In genomic region chr2:88429929-88430328, GRCh38 we compare ENCODE assay signal across 31 cellular contexts. TPM values are rescaled to one million over a fixed set of nuclear protein-coding genes. Genes with fewer than 3 reads are reported as not detected.
"Had no signal": no experiment of that assay in that cellular context is flagged by ENCODE, and none has a peak within 500 bp of the region (broad histone marks: within the 10 kb centered on the region; RNA-seq: fewer than 3 reads in every experiment).

No MANE protein-coding gene starts in this region.

- H3K36me3 ChIP-seq: MG63, Peyer's patch, SJCRH30 had no signal

- H3K9me3 ChIP-seq: MG63, Peyer's patch, SJCRH30 had no signal

- H3K36me3 Mint-ChIP-seq: activated naive CD8-positive, alpha-beta T cell; brain had no signal

- H3K9me3 Mint-ChIP-seq: activated CD4-positive, alpha-beta memory T cell treated with anti-CD3 and anti-CD28 coated beads, Interleukin-2, amount 10 ng/mL, durations not matched to agents 7 days and 5 days; activated T-helper 17 cell treated with anti-CD3 and anti-CD28 coated beads, Interleukin-2, amount 50 U/mL, for 72 hours had no signal

- DNase-seq: activated B cell treated with CpG ODN at 0.5 μM for 24 hours; activated CD4-positive, alpha-beta memory T cell treated with anti-CD3 and anti-CD28 coated beads, Interleukin-2, amount 10 ng/mL, durations not matched to agents 7 days and 5 days; activated CD4-positive, alpha-beta T cell treated with anti-CD3 and anti-CD28 coated beads, Interleukin-2, amount 50 U/mL, for 1 hour; activated gamma-delta T cell; activated naive CD4-positive, alpha-beta T cell treated with anti-CD3 and anti-CD28 coated beads for 36 hours; activated T-cell treated with anti-CD3 and anti-CD28 coated beads for 4 hours; activated T-cell treated with anti-CD3 and anti-CD28 coated beads, Interleukin-2, amount 50 U/mL, for 48 hours; amygdala; MG63; MV-4-11; NCI-H1092 treated with DMSO at 0.1 percent for 48 hours; NCI-H1417 treated with DMSO at 0.1 percent for 48 hours; NCI-H1694; NCI-H2029; NCI-H2107; NCI-H2171 treated with DMSO at 0.1 percent for 48 hours; NCI-H226; NCI-H510A; NCI-H69; NK-92 treated with Interleukin-12 subunit alpha and Interleukin-12 subunit beta, amount 100 ng/mL, for 24 hours; Peyer's patch; Right ventricle myocardium superior; SJCRH30; SW 1271 had no signal

- H3K4me1 ChIP-seq: Peyer's patch, SJCRH30 had no signal

- H3K27me3 Mint-ChIP-seq: activated B cell treated with CpG ODN at 0.5 μM for 24 hours; activated CD4-positive, alpha-beta memory T cell treated with anti-CD3 and anti-CD28 coated beads, Interleukin-2, amount 10 ng/mL, durations not matched to agents 7 days and 5 days had no signal

- H3K4me1 Mint-ChIP-seq: activated B cell treated with CpG ODN at 0.5 μM for 24 hours; activated CD4-positive, alpha-beta memory T cell treated with anti-CD3 and anti-CD28 coated beads, Interleukin-2, amount 10 ng/mL, durations not matched to agents 7 days and 5 days; activated T-helper 17 cell treated with anti-CD3 and anti-CD28 coated beads, Interleukin-2, amount 50 U/mL, for 72 hours; brain had no signal

- H3K27ac Mint-ChIP-seq: activated B cell treated with CpG ODN at 0.5 μM for 24 hours; activated CD4-positive, alpha-beta memory T cell treated with anti-CD3 and anti-CD28 coated beads, Interleukin-2, amount 10 ng/mL, durations not matched to agents 7 days and 5 days; activated naive CD4-positive, alpha-beta T cell treated with anti-CD3 and anti-CD28 coated beads for 36 hours; activated naive CD8-positive, alpha-beta T cell; activated T-helper 17 cell treated with anti-CD3 and anti-CD28 coated beads, Interleukin-2, amount 50 U/mL, for 72 hours; brain had no signal

- H3K27ac ChIP-seq: Peyer's patch, RWPE1, SJCRH30 had no signal

- ATAC-seq: activated T-helper 17 cell treated with anti-CD3 and anti-CD28 coated beads, Interleukin-2, amount 50 U/mL, for 72 hours; SK-N-SH treated with all-trans-retinoic acid at 6 μM for 48 hours had no signal

- H3K27me3 ChIP-seq: MG63, Peyer's patch, SJCRH30 had no signal

- H3K4me3 ChIP-seq: MG63, Peyer's patch, SJCRH30 had no signal

- H3K4me3 Mint-ChIP-seq: activated B cell treated with CpG ODN at 0.5 μM for 24 hours; activated CD4-positive, alpha-beta memory T cell treated with anti-CD3 and anti-CD28 coated beads, Interleukin-2, amount 10 ng/mL, durations not matched to agents 7 days and 5 days; activated naive CD4-positive, alpha-beta T cell treated with anti-CD3 and anti-CD28 coated beads for 36 hours; activated naive CD8-positive, alpha-beta T cell; activated T-helper 17 cell treated with anti-CD3 and anti-CD28 coated beads, Interleukin-2, amount 50 U/mL, for 72 hours; brain had no signal

RNA-seq across cellular contexts. Expression of gene FOXI3, which starts 22.6 kb away (rescaled TPM):
- total RNA-seq: activated B cell treated with CpG ODN at 0.5 μM for 24 hours; activated CD4-positive, alpha-beta memory T cell treated with anti-CD3 and anti-CD28 coated beads, Interleukin-2, amount 10 ng/mL, durations not matched to agents 7 days and 5 days; activated CD8-positive, alpha-beta memory T cell treated with anti-CD3 and anti-CD28 coated beads for 36 hours; activated naive CD4-positive, alpha-beta T cell treated with anti-CD3 and anti-CD28 coated beads for 36 hours; activated T-helper 17 cell treated with anti-CD3 and anti-CD28 coated beads, Interleukin-2, amount 50 U/mL, for 72 hours; Peyer's patch; Right ventricle myocardium superior; SJCRH30; T-helper 1 cell treated with Interleukin-12 subunit alpha and Interleukin-12 subunit beta and Interleukin-4 antibody, amounts not matched to agents 30 ng/mL and 1 ng/mL, for 36 hours had no signal
